ENCODE assay signal across 1 cellular context in genomic region chr3:152317184-152317583, GRCh38.
TF ChIP-seq lines count a peak whose summit lies in the region.

No MANE protein-coding gene starts in this region.

TF ChIP-seq in HepG2, 621 proteins besides CTCF, POLR2A, EP300 and RAD21:
- no peak for TF ChIP-seq YY1 (IDR thresholded peaks at IDR 0.05; ENCODE audit: insufficient read depth, insufficient replicate concordance, low read depth, low read length)
- TF ChIP-seq ZNF761 (CRISPR knock-in tag; conservative IDR thresholded peaks at IDR 0.05), result no peak
- no peak for TF ChIP-seq ZKSCAN8 (CRISPR knock-in tag; IDR thresholded peaks at IDR 0.05; ENCODE audit: borderline replicate concordance)
- no peak for TF ChIP-seq ZNF10 (CRISPR knock-in tag; IDR thresholded peaks at IDR 0.05; ENCODE audit: borderline replicate concordance, low read depth)
- TF ChIP-seq KDM2A (CRISPR knock-in tag; IDR thresholded peaks at IDR 0.05; ENCODE audit: borderline replicate concordance, low read depth), result no peak
- TF ChIP-seq SCMH1 (CRISPR knock-in tag; IDR thresholded peaks at IDR 0.05; ENCODE audit: borderline replicate concordance), result no peak
- no peak for TF ChIP-seq ZBTB7A (CRISPR knock-in tag; IDR thresholded peaks at IDR 0.05)
- no peak for TF ChIP-seq ERF (CRISPR knock-in tag; IDR thresholded peaks at IDR 0.05)
- no peak for TF ChIP-seq REPIN1 (CRISPR knock-in tag; IDR thresholded peaks at IDR 0.05; ENCODE audit: borderline replicate concordance, low read depth)
- TF ChIP-seq ZFP37 (CRISPR knock-in tag; IDR thresholded peaks at IDR 0.05; ENCODE audit: borderline replicate concordance), result no peak
- TF ChIP-seq TBX3 (IDR thresholded peaks at IDR 0.05; ENCODE audit: borderline replicate concordance), result no peak
- TF ChIP-seq NFATC3 (CRISPR knock-in tag; IDR thresholded peaks at IDR 0.05), result no peak
- no peak for TF ChIP-seq CBX5 (CRISPR knock-in tag; IDR thresholded peaks at IDR 0.05; ENCODE audit: borderline replicate concordance)
- no peak for TF ChIP-seq ZEB1 (IDR thresholded peaks at IDR 0.05; ENCODE audit: insufficient replicate concordance, low read depth)
- no peak for TF ChIP-seq HOXA5 (CRISPR knock-in tag; IDR thresholded peaks at IDR 0.05)
- no peak for TF ChIP-seq ZFP62 (CRISPR knock-in tag; IDR thresholded peaks at IDR 0.05)
TF ChIP-seq in HepG2: peak in this region for 0.
